In genomic region chr1:941588-942383, GRCh38 we compare ENCODE assay signal across 9 cellular contexts. TPM values are rescaled to one million over a fixed set of nuclear protein-coding genes. Genes with fewer than 3 reads are reported as not detected.
DNase-seq lines count a peak whose midpoint lies in the region; TF ChIP-seq lines count a peak whose summit lies in the region.
"Had no signal": no experiment of that assay in that cellular context is flagged by ENCODE, and none has a peak within 500 bp of the region (broad histone marks: within the 10 kb centered on the region; RNA-seq: fewer than 3 reads in every experiment).

No MANE protein-coding gene starts in this region.

- H3K36me3 Mint-ChIP-seq in chondrocyte (ENCODE audit: low read depth), result peaks cover 2% of the 10 kb centered on the region

- H3K4me3 Mint-ChIP-seq in chondrocyte (ENCODE audit: unreplicated experiment), result peak overlapping the region; percentile 50

- DNase-seq in HEK293T (ENCODE audit: extremely low spot score) (peak; percentile 85), OCI-M1 (lab: John Stamatoyannopoulos, UW) (peak; percentile 83), chondrocyte (ENCODE audit: low spot score) (no peak), left kidney (ENCODE audit: low read depth, low spot score) (peak; percentile 95), tibial artery (peak; percentile 71 to 89), hippocampal formation (lab: John Stamatoyannopoulos, UW) (no peak), NCI-H2029 (lab: John Stamatoyannopoulos, UW) (no peak)

- intact Hi-C loops in tibial artery (cut with DNase I; ENCODE audit: low total_unique reads), result no loop called here

- no peaks in the 10 kb centered on the region for H3K9me3 Mint-ChIP-seq in chondrocyte (ENCODE audit: low read depth)

- peak overlapping the region; percentile 45 for H3K27ac ChIP-seq in C4-2B
- peak overlapping the region; percentile 46 to 71 for H3K27ac ChIP-seq in tibial artery
- H3K27ac ChIP-seq: HL-60 had no signal

- peaks cover 0 to 37% (median 33%) of the 10 kb centered on the region in 4 donors for H3K4me1 ChIP-seq in tibial artery

- peaks cover 31% of the 10 kb centered on the region for H3K4me1 Mint-ChIP-seq in chondrocyte (ENCODE audit: low read depth)

- H3K36me3 ChIP-seq in tibial artery, result peaks cover 7 to 32% (median 18%) of the 10 kb centered on the region in 3 donors

- CTCF ChIA-PET in HEK293T (lab: Yijun Ruan, JAX), result interaction anchor here (1.1 to 2.3 kb wide), 4 partner anchors 9 to 36 kb away, joined by 3 to 10 read pairs (median 5); no protein-coding TSS in a partner anchor

- H3K27ac Mint-ChIP-seq in chondrocyte (ENCODE audit: unreplicated experiment), result no peak overlapping the region

- no peaks in the 10 kb centered on the region for H3K27me3 Mint-ChIP-seq in chondrocyte (ENCODE audit: low read depth)

- peaks cover 0 to 61% of the 10 kb centered on the region in 2 donors for H3K27me3 ChIP-seq in tibial artery

- H3K9me3 ChIP-seq in tibial artery, result no peaks in the 10 kb centered on the region

- peak overlapping the region; percentile 43 to 57 for H3K4me3 ChIP-seq in tibial artery

- POLR2A ChIA-PET in HEK293T (lab: Yijun Ruan, JAX), result interaction anchor here (0.9 to 7.5 kb wide), 11 partner anchors 11 to 60 kb away, joined by 3 to 61 read pairs (median 7); partner anchors contain the start of gene SAMD11

- TF ChIP-seq CTCF in C4-2B (conservative IDR thresholded peaks at IDR 0.05) (no peak), chondrocyte (IDR thresholded peaks at IDR 0.05) (no peak), tibial artery (IDR thresholded peaks at IDR 0.05) (no peak)

TF ChIP-seq in HEK293T, 16 proteins besides CTCF, POLR2A, EP300 and RAD21:
- TF ChIP-seq LEF1 (IDR thresholded peaks at IDR 0.05; ENCODE audit: borderline replicate concordance), result peak; percentile 96
- TF ChIP-seq CTBP1 (IDR thresholded peaks at IDR 0.05; ENCODE audit: borderline replicate concordance), result peak; percentile 75; the same call in 1 of the 2 replicates
- peak; percentile 93 for TF ChIP-seq FOXM1 (IDR thresholded peaks at IDR 0.05; ENCODE audit: borderline replicate concordance)
- TF ChIP-seq, protein P1, sequence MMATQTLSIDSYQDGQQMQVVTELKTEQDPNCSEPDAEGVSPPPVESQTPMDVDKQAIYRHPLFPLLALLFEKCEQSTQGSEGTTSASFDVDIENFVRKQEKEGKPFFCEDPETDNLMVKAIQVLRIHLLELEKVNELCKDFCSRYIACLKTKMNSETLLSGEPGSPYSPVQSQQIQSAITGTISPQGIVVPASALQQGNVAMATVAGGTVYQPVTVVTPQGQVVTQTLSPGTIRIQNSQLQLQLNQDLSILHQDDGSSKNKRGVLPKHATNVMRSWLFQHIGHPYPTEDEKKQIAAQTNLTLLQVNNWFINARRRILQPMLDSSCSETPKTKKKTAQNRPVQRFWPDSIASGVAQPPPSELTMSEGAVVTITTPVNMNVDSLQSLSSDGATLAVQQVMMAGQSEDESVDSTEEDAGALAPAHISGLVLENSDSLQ (IDR thresholded peaks at IDR 0.05), result peak; percentile 62
- TF ChIP-seq FOXK2 (IDR thresholded peaks at IDR 0.05), result no peak
- no peak for TF ChIP-seq ELF4 (IDR thresholded peaks at IDR 0.05)
- TF ChIP-seq ARNT (IDR thresholded peaks at IDR 0.05), result peak; percentile 93

RNA-seq across cellular contexts. Expression of gene NOC2L, which starts 17.3 kb away (rescaled TPM):
- total RNA-seq in chondrocyte, result 50.6 to 63.8 TPM (median 52.0 TPM) in 3 replicates

RNA-seq across cellular contexts. Expression of gene SAMD11, which starts 18.1 kb away (rescaled TPM):
- total RNA-seq in chondrocyte, result 3.1 to 73.8 TPM (median 3.4 TPM) in 3 replicates

RNA-seq across cellular contexts. Expression of gene KLHL17, which starts 18.6 kb away (rescaled TPM):
- total RNA-seq in chondrocyte, result 17.4 to 24.3 TPM (median 19.1 TPM) in 3 replicates

RNA-seq across cellular contexts. Expression of gene PLEKHN1, which starts 24.5 kb away (rescaled TPM):
- 0.17 to 0.73 TPM (median 0.38 TPM) in 3 replicates for total RNA-seq in chondrocyte

RNA-seq across cellular contexts. Expression of gene PERM1, which starts 40.1 kb away (rescaled TPM):
- 0.12 to 0.37 TPM (median 0.31 TPM) in 3 replicates for total RNA-seq in chondrocyte

Comparison
In these comparisons a context has a peak if more than half of its experiments do, and no peak if none do; other contexts are left out.
1. DNase-seq: peak in HEK293T (single experiment), OCI-M1 (single experiment), left kidney (single experiment) and tibial artery (2 of 2); none in chondrocyte (single experiment), hippocampal formation (0 of 2) and NCI-H2029 (single experiment).